22 cellular contexts compared by ENCODE assay signal in genomic region chr4:152976466-152976761, GRCh38.
"Had no signal": no experiment of that assay in that cellular context is flagged by ENCODE, and none has a peak within 500 bp of the region (broad histone marks: within the 10 kb centered on the region; RNA-seq: fewer than 3 reads in every experiment).

No MANE protein-coding gene starts in this region.

- H3K9ac ChIP-seq: SK-N-SH had no signal

- H3K4me2 ChIP-seq: SK-N-SH had no signal

- DNase-seq: IMR-90, Karpas-422, KG1, MG63, NCI-H1092, NCI-H1105 treated with DMSO at 0.1 percent for 48 hours, NCI-H1417 treated with DMSO at 0.1 percent for 48 hours, NCI-H146, NCI-H1694 treated with DMSO at 0.1 percent for 48 hours, NCI-H1930, NCI-H2081, NCI-H2171, NCI-H226, NCI-H446, NCI-H510A, NCI-H524 treated with DMSO at 0.1 percent for 48 hours, NCI-H69, NCI-H774, Right ventricle myocardium superior, RPMI8226, SIG-M5, SK-N-SH had no signal

- H3K27me3 ChIP-seq: MG63 had no signal

- H3K4me3 ChIP-seq: MG63 had no signal

- H3K36me3 ChIP-seq: MG63 had no signal

- H3K9me2 ChIP-seq: SK-N-SH had no signal

- H3K9me3 ChIP-seq: MG63, SK-N-SH had no signal
